Comparison of ENCODE assay signal across 8 cellular contexts in genomic region chrX:132488819-132489255, GRCh38. TPM values are rescaled to one million over a fixed set of nuclear protein-coding genes. Genes with fewer than 3 reads are reported as not detected.
A peak's percentile ranks its signal among the peaks of the same experiment; 100 is the strongest.
DNase-seq lines count a peak whose midpoint lies in the region; ATAC-seq and TF ChIP-seq lines count a peak whose summit lies in the region.

MBNL3 (minus strand) TSS chrX:132489038; CDS start chrX:132439611, 49,427 bp downstream.

- peak within 1 kb of the TSS; percentile 66 for H3K9ac ChIP-seq in trophoblast cell (ENCODE audit: low read length)

- peak within 1 kb of the TSS; percentile 56 for H3K14ac ChIP-seq in trophoblast cell (ENCODE audit: low read length)

- peak within 1 kb of the TSS; percentile 40 for H2BK5ac ChIP-seq in trophoblast cell (ENCODE audit: low read depth, low read length, poor library complexity)

- H4K8ac ChIP-seq in trophoblast cell (ENCODE audit: low read depth, low read length) = peak within 1 kb of the TSS; percentile 73

- peak within 1 kb of the TSS; percentile 54 for H2AFZ ChIP-seq in trophoblast cell (ENCODE audit: insufficient read depth, low read length, poor library complexity)

- peak within 1 kb of the TSS; percentile 60 for H3K4me3 ChIP-seq in LNCaP clone FGC (ENCODE audit: low read depth, low read length)
- peak within 1 kb of the TSS; percentile 70 for H3K4me3 ChIP-seq in cardiac muscle cell
- H3K4me3 ChIP-seq in trophoblast cell (ENCODE audit: low read depth, low read length) = peak within 1 kb of the TSS; percentile 80
- H3K4me3 ChIP-seq in aorta (ENCODE audit: low read length in 2 of 2) = peak within 1 kb of the TSS; percentile 50 to 89

- H4K91ac ChIP-seq in trophoblast cell (ENCODE audit: low read depth, low read length) = peak within 1 kb of the TSS; percentile 77

- H3K9me3 ChIP-seq in cardiac muscle cell (ENCODE audit: low read depth) = no peaks in the 10 kb centered on the region
- no peaks in the 10 kb centered on the region for H3K9me3 ChIP-seq in trophoblast cell (ENCODE audit: insufficient read depth, low read depth, low read length)
- no peaks in the 10 kb centered on the region for H3K9me3 ChIP-seq in aorta (ENCODE audit: control insufficient read depth, low read length)

- no CpG with 5 or more reads among the region's 28 CpGs for WGBS in trophoblast cell (ENCODE audit: extremely low coverage, insufficient coverage, insufficient read length)
- 0 to 28% methylated on average over 28 of the region's 28 CpGs for WGBS in aorta, 2 donors

- intact Hi-C loops in aorta (cut with DNase I) = loop anchor here in 1 of 2 donors (10.0 kb wide), 1 partner anchor 274 kb away; the partner anchor contains the start of gene RAP2C

- ATAC-seq in GM21786 (IDR thresholded peaks at IDR 0.05; ENCODE audit: unreplicated experiment) (peak; percentile 26), aorta (ENCODE audit: low FRiP score) (peak; percentile 76)

- peak within 1 kb of the TSS; percentile 84 for H4K12ac ChIP-seq in trophoblast cell (ENCODE audit: low read depth, low read length)

- no peaks in the 10 kb centered on the region for H3K36me3 ChIP-seq in cardiac muscle cell
- H3K36me3 ChIP-seq in trophoblast cell (ENCODE audit: control insufficient read depth in 1 of 2, insufficient read depth in 2 of 2, low read length in 2 of 2) = no peaks in the 10 kb centered on the region
- no peaks in the 10 kb centered on the region for H3K36me3 ChIP-seq in aorta (ENCODE audit: control insufficient read depth in 1 of 2, insufficient read depth in 2 of 2, low read length in 1 of 2)

- H3K27ac ChIP-seq in cardiac muscle cell (no peak within 1 kb of the TSS), trophoblast cell (ENCODE audit: low read depth, low read length) (peak within 1 kb of the TSS; percentile 17), aorta (ENCODE audit: low read depth in 1 of 2, low read length in 2 of 2) (peak within 1 kb of the TSS in 1 of 2 donors; percentile 48)

- H3K79me1 ChIP-seq in trophoblast cell (ENCODE audit: low read length) = peaks cover 2% of the 10 kb centered on the region

- H3K4me2 ChIP-seq in trophoblast cell (ENCODE audit: low read length) = peak within 1 kb of the TSS; percentile 90

- no peak within 1 kb of the TSS for H3K4ac ChIP-seq in trophoblast cell (ENCODE audit: low read depth, low read length)

- peaks cover 51% of the 10 kb centered on the region for H3K27me3 ChIP-seq in cardiac muscle cell
- no peaks in the 10 kb centered on the region for H3K27me3 ChIP-seq in trophoblast cell (ENCODE audit: insufficient read depth, low read length)
- peaks cover 0 to 3% of the 10 kb centered on the region in 2 donors for H3K27me3 ChIP-seq in aorta (ENCODE audit: control insufficient read depth in 1 of 2, insufficient read depth in 2 of 2, low read length in 1 of 2)

- H2AK5ac ChIP-seq in trophoblast cell (ENCODE audit: low read length) = no peak within 1 kb of the TSS

- peak; percentile 47 for DNase-seq in Daoy (ENCODE audit: low read depth)
- no peak for DNase-seq in LNCaP clone FGC (ENCODE audit: low read depth)
- peak; percentile 40 for DNase-seq in SK-N-DZ (ENCODE audit: low spot score)
- DNase-seq in activated naive CD4-positive, alpha-beta T cell treated with anti-CD3 and anti-CD28 coated beads, Interleukin-2, amount 50 U/mL, for 16 hours = peak; percentile 67
- peak; percentile 62 to 80 for DNase-seq in cardiac muscle cell (ENCODE audit: low read depth in 1 of 2, low spot score in 1 of 2)
- peak; percentile 18 to 50 for DNase-seq in trophoblast cell
- peak; percentile 60 to 80 for DNase-seq in aorta

- H3K4me1 ChIP-seq in cardiac muscle cell (ENCODE audit: low read depth) (no peaks in the 10 kb centered on the region), trophoblast cell (ENCODE audit: control insufficient read depth in 1 of 2, insufficient read depth in 2 of 2, low read length in 2 of 2) (no peaks in the 10 kb centered on the region), aorta (ENCODE audit: control insufficient read depth in 1 of 2, insufficient read depth in 2 of 2, low read length in 2 of 2) (no peaks in the 10 kb centered on the region)

- H3K79me2 ChIP-seq in trophoblast cell (ENCODE audit: control insufficient read depth, insufficient read depth, low read length, poor library complexity) = no peaks in the 10 kb centered on the region

- peak within 1 kb of the TSS; percentile 34 for H2BK12ac ChIP-seq in trophoblast cell (ENCODE audit: low read length)

- H3K18ac ChIP-seq in trophoblast cell (ENCODE audit: low read length) = peak within 1 kb of the TSS; percentile 71

- peak within 1 kb of the TSS; percentile 83 for H2BK120ac ChIP-seq in trophoblast cell (ENCODE audit: insufficient read depth, low read length, poor library complexity)

- H3K23ac ChIP-seq in trophoblast cell (ENCODE audit: low read length) = no peak within 1 kb of the TSS

- no peak for TF ChIP-seq CTCF in LNCaP clone FGC (IDR thresholded peaks at IDR 0.05; ENCODE audit: control insufficient read depth, extremely low read depth, insufficient read depth)
- no peak for TF ChIP-seq CTCF in cardiac muscle cell (IDR thresholded peaks at IDR 0.05; ENCODE audit: low read depth, low read length)

RNA-seq across cellular contexts. Expression of gene MBNL3, which starts in this region (rescaled TPM):
- 3.5 and 3.8 TPM in 2 replicates for total RNA-seq in Daoy (2014; rRNA removed; shearing (Covaris generic))
- polyA plus RNA-seq in SK-N-DZ (2014; cell fraction: cytosol; rRNA removed) = 0.32 and 0.53 TPM in 2 replicates
- 0.60 and 0.84 TPM in 2 replicates for polyA plus RNA-seq in SK-N-DZ (2014; cell fraction: nucleus; rRNA removed)
- total RNA-seq in cardiac muscle cell (0.46 and 0.98 TPM in 2 replicates), aorta (10 to 100 TPM in 1 of 2 donors, 1 to 10 TPM in 1; 6.0 to 11.7 TPM)
- polyA plus RNA-seq in cardiac muscle cell (1.2 and 1.6 TPM in 2 replicates), aorta (1 to 10 TPM in 1 of 2 donors, under 1 TPM in 1; 0.31 to 2.1 TPM)
- polyA plus RNA-seq in trophoblast cell (2013) = 108 and 119 TPM in 2 replicates
